ENCODE assay signal across 21 cellular contexts in genomic region chr3:114660808-114661207, GRCh38.
DNase-seq lines count a peak whose midpoint lies in the region; ATAC-seq and TF ChIP-seq lines count a peak whose summit lies in the region.
"Had no signal": no experiment of that assay in that cellular context is flagged by ENCODE, and none has a peak within 500 bp of the region (broad histone marks: within the 10 kb centered on the region; RNA-seq: fewer than 3 reads in every experiment).

No MANE protein-coding gene starts in this region.

- in situ Hi-C loops in gastrocnemius medialis (cut with MboI; ENCODE audit: low sequenced_read_pairs in 4 of 4) = no loop called here

- H3K27me3 ChIP-seq in gastroesophageal sphincter = no peaks in the 10 kb centered on the region
- no peaks in the 10 kb centered on the region for H3K27me3 ChIP-seq in gastrocnemius medialis
- no peaks in the 10 kb centered on the region for H3K27me3 ChIP-seq in adrenal gland
- H3K27me3 ChIP-seq in esophagus squamous epithelium = no peaks in the 10 kb centered on the region

- H3K4me1 Mint-ChIP-seq in activated CD8-positive, alpha-beta memory T cell treated with anti-CD3 and anti-CD28 coated beads, Interleukin-2, amount 10 ng/mL, durations not matched to agents 7 days and 5 days = no peaks in the 10 kb centered on the region

- no peak overlapping the region for H3K4me3 ChIP-seq in gastroesophageal sphincter
- no peak overlapping the region for H3K4me3 ChIP-seq in gastrocnemius medialis
- no peak overlapping the region for H3K4me3 ChIP-seq in adrenal gland
- no peak overlapping the region for H3K4me3 ChIP-seq in esophagus squamous epithelium
- H3K4me3 ChIP-seq: smooth muscle cell had no signal

- CTCF ChIA-PET in activated CD8-positive, alpha-beta memory T cell treated with anti-CD3 and anti-CD28 coated beads, Interleukin-2, amount 10 ng/mL, durations not matched to agents 7 days and 5 days (lab: Charles Lee) = no interaction called here

- intact Hi-C loops in gastrocnemius medialis (cut with DNase I; ENCODE audit: low total_unique reads) (no loop called here), adrenal gland (cut with DNase I) (no loop called here), esophagus squamous epithelium (cut with DNase I) (no loop called here)

- H3K36me3 Mint-ChIP-seq in activated CD8-positive, alpha-beta memory T cell treated with anti-CD3 and anti-CD28 coated beads, Interleukin-2, amount 10 ng/mL, durations not matched to agents 7 days and 5 days = no peaks in the 10 kb centered on the region

- TF ChIP-seq CTCF in gastroesophageal sphincter (IDR thresholded peaks at IDR 0.05) (no peak), gastrocnemius medialis (IDR thresholded peaks at IDR 0.05 in 4 of 5, conservative IDR thresholded peaks at IDR 0.05 in 1 of 5) (no peak), adrenal gland (IDR thresholded peaks at IDR 0.05) (no peak), esophagus squamous epithelium (IDR thresholded peaks at IDR 0.05) (no peak)

- H3K27ac ChIP-seq in gastroesophageal sphincter (peak overlapping the region; percentile 21 to 74 (median 62)), gastrocnemius medialis (peak overlapping the region in 3 of 4 donors; percentile 68 to 76 (median 69)), adrenal gland (peak overlapping the region in 2 of 5 donors; percentile 18 to 49), esophagus squamous epithelium (peak overlapping the region in 2 of 4 donors; percentile 67 to 68)

- 100% methylated on average over 1 of the region's 1 CpG for WGBS in gastroesophageal sphincter (ENCODE audit: low coverage in 1 of 2), 2 donors
- 83 to 97% (median 92%) methylated on average over 1 of the region's 1 CpG for WGBS in adrenal gland, 4 donors
- 52 to 71% methylated on average over 1 of the region's 1 CpG for WGBS in esophagus squamous epithelium, 2 donors

- no peaks in the 10 kb centered on the region for H3K27me3 Mint-ChIP-seq in activated CD8-positive, alpha-beta memory T cell treated with anti-CD3 and anti-CD28 coated beads, Interleukin-2, amount 10 ng/mL, durations not matched to agents 7 days and 5 days

- H3K4me3 Mint-ChIP-seq in activated CD8-positive, alpha-beta memory T cell treated with anti-CD3 and anti-CD28 coated beads, Interleukin-2, amount 10 ng/mL, durations not matched to agents 7 days and 5 days = no peak overlapping the region
- H3K4me3 Mint-ChIP-seq: CD8-positive, alpha-beta T cell; T-helper 1 cell treated with Interleukin-12 subunit alpha and Interleukin-12 subunit beta and Interleukin-4 antibody, amounts not matched to agents 30 μg/mL and 1 μg/mL, for 36 hours had no signal

- H3K36me3 ChIP-seq in gastroesophageal sphincter (no peaks in the 10 kb centered on the region), gastrocnemius medialis (no peaks in the 10 kb centered on the region), adrenal gland (replicated peaks in 1 of 2) (no peaks in the 10 kb centered on the region), esophagus squamous epithelium (no peaks in the 10 kb centered on the region)

- TF ChIP-seq POLR2A in gastroesophageal sphincter (IDR thresholded peaks at IDR 0.05) (no peak), gastrocnemius medialis (IDR thresholded peaks at IDR 0.05) (no peak), adrenal gland (IDR thresholded peaks at IDR 0.05) (no peak), esophagus squamous epithelium (IDR thresholded peaks at IDR 0.05) (no peak)

- H3K4me1 ChIP-seq in gastroesophageal sphincter = peaks cover 2 to 26% (median 5%) of the 10 kb centered on the region in 3 donors
- H3K4me1 ChIP-seq in gastrocnemius medialis = peaks cover 11 to 15% of the 10 kb centered on the region in 2 donors
- peaks cover 8 to 17% of the 10 kb centered on the region in 2 donors for H3K4me1 ChIP-seq in adrenal gland (replicated peaks in 1 of 2)
- peaks cover 0 to 23% (median 0%) of the 10 kb centered on the region in 3 donors for H3K4me1 ChIP-seq in esophagus squamous epithelium

- TF ChIP-seq EP300 in gastroesophageal sphincter (IDR thresholded peaks at IDR 0.05) = no peak

- peak; percentile 48 for DNase-seq in EH (ENCODE audit: low read depth)
- peak; percentile 87 for DNase-seq in M059J (ENCODE audit: low read depth)
- DNase-seq in gastrocnemius medialis = no peak
- DNase-seq in activated CD8-positive, alpha-beta memory T cell treated with anti-CD3 and anti-CD28 coated beads, Interleukin-2, amount 10 ng/mL, durations not matched to agents 7 days and 5 days = no peak
- no peak for DNase-seq in adrenal gland
- DNase-seq in esophagus squamous epithelium (lab: John Stamatoyannopoulos, UW) = no peak
- DNase-seq: activated CD4-positive, alpha-beta T cell treated with anti-CD3 and anti-CD28 coated beads, Interleukin-2, amount 50 U/mL, for 4 hours; activated gamma-delta T cell treated with Interleukin-2 at 50 U/mL for 16 hours; activated T-cell treated with anti-CD3 and anti-CD28 coated beads for 4 hours; CD8-positive, alpha-beta T cell; DND-41; H7; hippocampal formation; NCI-H1105; NCI-H2107; NCI-H524 treated with DMSO at 0.1 percent for 48 hours; stimulated activated CD4-positive, alpha-beta T cell treated with anti-CD3 and anti-CD28 coated beads, Interleukin-4, amount 100 ng/mL, for 4 hours had no signal

- no peaks in the 10 kb centered on the region for H3K9me3 ChIP-seq in gastroesophageal sphincter
- no peaks in the 10 kb centered on the region for H3K9me3 ChIP-seq in gastrocnemius medialis
- H3K9me3 ChIP-seq in adrenal gland (replicated peaks in 1 of 3) = no peaks in the 10 kb centered on the region
- no peaks in the 10 kb centered on the region for H3K9me3 ChIP-seq in esophagus squamous epithelium

- H3K9me3 Mint-ChIP-seq in activated CD8-positive, alpha-beta memory T cell treated with anti-CD3 and anti-CD28 coated beads, Interleukin-2, amount 10 ng/mL, durations not matched to agents 7 days and 5 days (ENCODE audit: low read depth) = no peaks in the 10 kb centered on the region

- H3K27ac Mint-ChIP-seq in activated CD8-positive, alpha-beta memory T cell treated with anti-CD3 and anti-CD28 coated beads, Interleukin-2, amount 10 ng/mL, durations not matched to agents 7 days and 5 days = no peak overlapping the region
- H3K27ac Mint-ChIP-seq: CD8-positive, alpha-beta T cell; T-helper 1 cell treated with Interleukin-12 subunit alpha and Interleukin-12 subunit beta and Interleukin-4 antibody, amounts not matched to agents 30 μg/mL and 1 μg/mL, for 36 hours had no signal

- no peak for ATAC-seq in gastroesophageal sphincter
- no peak for ATAC-seq in gastrocnemius medialis
- no peak for ATAC-seq in activated CD8-positive, alpha-beta memory T cell treated with anti-CD3 and anti-CD28 coated beads, Interleukin-2, amount 10 ng/mL, durations not matched to agents 7 days and 5 days
- ATAC-seq in GM19467 (IDR thresholded peaks at IDR 0.05; ENCODE audit: unreplicated experiment) = no peak
- ATAC-seq: CD8-positive, alpha-beta T cell had no signal

Comparison
In these comparisons a context has a peak if more than half of its experiments do, and no peak if none do; other contexts are left out.
1. DNase-seq: peak in EH (single experiment) and M059J (single experiment); none in gastrocnemius medialis (0 of 2), activated CD8-positive, alpha-beta memory T cell treated with anti-CD3 and anti-CD28 coated beads, Interleukin-2, amount 10 ng/mL, durations not matched to agents 7 days and 5 days (single experiment), adrenal gland (0 of 7) and esophagus squamous epithelium (single experiment).